Comparison of ENCODE assay signal across 11 cellular contexts in the genomic region with DNA sequence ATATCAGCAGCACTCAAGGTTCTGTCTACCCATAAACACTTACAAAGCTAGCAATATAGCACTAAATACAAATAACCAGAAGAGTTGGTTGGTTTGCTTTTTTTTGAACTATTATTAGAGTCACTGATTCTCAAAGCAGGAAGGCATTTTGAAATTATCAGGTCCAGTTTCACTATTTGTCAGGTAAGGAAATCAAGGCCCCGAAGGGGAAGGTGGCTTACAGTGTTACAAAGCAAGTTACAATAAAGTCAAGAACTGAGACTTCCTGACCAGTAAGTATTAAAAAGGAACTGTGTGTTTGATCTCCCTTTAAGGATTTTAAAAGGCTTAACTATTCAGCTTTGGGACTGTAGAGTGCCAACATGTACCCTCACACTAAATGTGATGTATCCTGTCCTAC. TPM values are rescaled to one million over a fixed set of nuclear protein-coding genes. Genes with fewer than 3 reads are reported as not detected.
A peak's percentile ranks its signal among the peaks of the same experiment; 100 is the strongest.
DNase-seq lines count a peak whose midpoint lies in the region; ATAC-seq and TF ChIP-seq lines count a peak whose summit lies in the region.
"Had no signal": no experiment of that assay in that cellular context is flagged by ENCODE, and none has a peak within 500 bp of the region (broad histone marks: within the 10 kb centered on the region; RNA-seq: fewer than 3 reads in every experiment).

No MANE protein-coding gene starts in this region.

- H3K4me2 ChIP-seq in Loucy (ENCODE audit: low read depth, low read length, poor library complexity, severe bottlenecking): peak overlapping the region; percentile 24

- no peak overlapping the region for H3K9ac ChIP-seq in Loucy (ENCODE audit: low read depth, low read length, poor library complexity, severe bottlenecking)

- no peaks in the 10 kb centered on the region for H3K4me1 ChIP-seq in Loucy (ENCODE audit: insufficient read depth, low read length, poor library complexity, severe bottlenecking)
- H3K4me1 ChIP-seq in lower lobe of right lung: peaks cover 3% of the 10 kb centered on the region

- H3K27me3 ChIP-seq in Loucy (ENCODE audit: insufficient read depth, low read length, poor library complexity, severe bottlenecking) (no peaks in the 10 kb centered on the region), lower lobe of right lung (ENCODE audit: low read depth) (no peaks in the 10 kb centered on the region)
- H3K27me3 ChIP-seq: transverse colon had no signal

- CTCF ChIA-PET in activated naive CD4-positive, alpha-beta T cell treated with anti-CD3 and anti-CD28 coated beads for 36 hours (lab: Charles Lee): interaction anchor here (1.3 kb wide), 1 partner anchor 18 kb away, joined by 3 read pairs; no protein-coding TSS in a partner anchor
- CTCF ChIA-PET in activated naive CD4-positive, alpha-beta T cell treated with anti-CD3 and anti-CD28 coated beads, Interleukin-2, amount 10 ng/mL, durations not matched to agents 7 days and 5 days (lab: Charles Lee): no interaction called here

- H3K9me3 Mint-ChIP-seq in activated naive CD4-positive, alpha-beta T cell treated with anti-CD3 and anti-CD28 coated beads for 36 hours: peaks cover 3% of the 10 kb centered on the region
- no peaks in the 10 kb centered on the region for H3K9me3 Mint-ChIP-seq in activated naive CD4-positive, alpha-beta T cell treated with anti-CD3 and anti-CD28 coated beads, Interleukin-2, amount 10 ng/mL, durations not matched to agents 7 days and 5 days
- peaks cover 0 to 1% of the 10 kb centered on the region in 2 donors for H3K9me3 Mint-ChIP-seq in stimulated activated naive B cell treated with anti-CD40 and anti-IgM and Interleukin-4, amounts not matched to agents 10 μg/mL and 1 μg/mL and 100 μg/mL, for 72 hours

- H3K9me3 ChIP-seq in Loucy (ENCODE audit: insufficient read depth, low read depth, low read length) (no peaks in the 10 kb centered on the region), lower lobe of right lung (no peaks in the 10 kb centered on the region)
- H3K9me3 ChIP-seq: transverse colon had no signal

- H3K79me2 ChIP-seq in Loucy (ENCODE audit: insufficient read depth, low read length): no peaks in the 10 kb centered on the region

- H3K36me3 Mint-ChIP-seq in activated naive CD4-positive, alpha-beta T cell treated with anti-CD3 and anti-CD28 coated beads for 36 hours (ENCODE audit: low read depth): peaks cover 23% of the 10 kb centered on the region
- H3K36me3 Mint-ChIP-seq in activated naive CD4-positive, alpha-beta T cell treated with anti-CD3 and anti-CD28 coated beads, Interleukin-2, amount 10 ng/mL, durations not matched to agents 7 days and 5 days: peaks cover 39% of the 10 kb centered on the region
- peaks cover 36 to 39% of the 10 kb centered on the region in 2 donors for H3K36me3 Mint-ChIP-seq in stimulated activated naive B cell treated with anti-CD40 and anti-IgM and Interleukin-4, amounts not matched to agents 10 μg/mL and 1 μg/mL and 100 μg/mL, for 72 hours

- peak; percentile 39 for DNase-seq in activated naive CD4-positive, alpha-beta T cell treated with anti-CD3 and anti-CD28 coated beads for 36 hours
- DNase-seq in activated naive CD4-positive, alpha-beta T cell treated with anti-CD3 and anti-CD28 coated beads, Interleukin-2, amount 10 ng/mL, durations not matched to agents 7 days and 5 days: no peak
- no peak for DNase-seq in stimulated activated naive B cell treated with anti-CD40 and anti-IgM and Interleukin-4, amounts not matched to agents 10 μg/mL and 1 μg/mL and 100 μg/mL, for 72 hours
- no peak for DNase-seq in NCI-H1092 treated with DMSO at 0.1 percent for 48 hours (lab: John Stamatoyannopoulos, UW)
- no peak for DNase-seq in lower lobe of right lung
- DNase-seq in hippocampal formation (lab: John Stamatoyannopoulos, UW): no peak
- DNase-seq: amygdala, transverse colon had no signal

- H3K9me2 ChIP-seq in Loucy (replicated peaks; ENCODE audit: low read depth, low read length): no peaks in the 10 kb centered on the region

- no peak overlapping the region for H2AFZ ChIP-seq in Loucy (ENCODE audit: low read length)

- H3K27me3 Mint-ChIP-seq in activated naive CD4-positive, alpha-beta T cell treated with anti-CD3 and anti-CD28 coated beads for 36 hours (ENCODE audit: low read depth): no peaks in the 10 kb centered on the region
- no peaks in the 10 kb centered on the region for H3K27me3 Mint-ChIP-seq in activated naive CD4-positive, alpha-beta T cell treated with anti-CD3 and anti-CD28 coated beads, Interleukin-2, amount 10 ng/mL, durations not matched to agents 7 days and 5 days
- no peaks in the 10 kb centered on the region for H3K27me3 Mint-ChIP-seq in stimulated activated naive B cell treated with anti-CD40 and anti-IgM and Interleukin-4, amounts not matched to agents 10 μg/mL and 1 μg/mL and 100 μg/mL, for 72 hours

- no peaks in the 10 kb centered on the region for H3F3A ChIP-seq in Loucy (ENCODE audit: low read depth)

- ATAC-seq in GM21786 (IDR thresholded peaks at IDR 0.05; ENCODE audit: unreplicated experiment) (peak; percentile 77), lower lobe of right lung (no peak)
- peak; percentile 91 to 92 for ATAC-seq in stimulated activated naive B cell treated with anti-CD40 and anti-IgM and Interleukin-4, amounts not matched to agents 10 μg/mL and 1 μg/mL and 100 μg/mL, for 72 hours (replicated peaks)
- ATAC-seq: esophagus mucosa had no signal

- no peak overlapping the region for H3K27ac ChIP-seq in lower lobe of right lung
- H3K27ac ChIP-seq: transverse colon had no signal

- H3K4me3 ChIP-seq in Loucy (ENCODE audit: low read length, poor library complexity, severe bottlenecking) (no peak overlapping the region), lower lobe of right lung (no peak overlapping the region)
- H3K4me3 ChIP-seq: transverse colon had no signal

- no peaks in the 10 kb centered on the region for H3K36me3 ChIP-seq in Loucy (ENCODE audit: insufficient read depth, low read length)
- peaks cover 52% of the 10 kb centered on the region for H3K36me3 ChIP-seq in lower lobe of right lung

- H3K27ac Mint-ChIP-seq in activated naive CD4-positive, alpha-beta T cell treated with anti-CD3 and anti-CD28 coated beads for 36 hours: peak overlapping the region; percentile 70
- no peak overlapping the region for H3K27ac Mint-ChIP-seq in activated naive CD4-positive, alpha-beta T cell treated with anti-CD3 and anti-CD28 coated beads, Interleukin-2, amount 10 ng/mL, durations not matched to agents 7 days and 5 days
- peak overlapping the region; percentile 74 for H3K27ac Mint-ChIP-seq in stimulated activated naive B cell treated with anti-CD40 and anti-IgM and Interleukin-4, amounts not matched to agents 10 μg/mL and 1 μg/mL and 100 μg/mL, for 72 hours

- no peaks in the 10 kb centered on the region for H4K20me1 ChIP-seq in Loucy (ENCODE audit: insufficient read depth, low read length, poor library complexity, severe bottlenecking)

- intact Hi-C loops in activated naive CD4-positive, alpha-beta T cell treated with anti-CD3 and anti-CD28 coated beads for 36 hours (cut with micrococcal nuclease): no loop called here
- intact Hi-C loops in lower lobe of right lung (cut with DNase I): no loop called here

- peaks cover 43% of the 10 kb centered on the region for H3K4me1 Mint-ChIP-seq in activated naive CD4-positive, alpha-beta T cell treated with anti-CD3 and anti-CD28 coated beads for 36 hours (ENCODE audit: low read depth)
- peaks cover 24% of the 10 kb centered on the region for H3K4me1 Mint-ChIP-seq in activated naive CD4-positive, alpha-beta T cell treated with anti-CD3 and anti-CD28 coated beads, Interleukin-2, amount 10 ng/mL, durations not matched to agents 7 days and 5 days
- H3K4me1 Mint-ChIP-seq in stimulated activated naive B cell treated with anti-CD40 and anti-IgM and Interleukin-4, amounts not matched to agents 10 μg/mL and 1 μg/mL and 100 μg/mL, for 72 hours: peaks cover 16 to 29% of the 10 kb centered on the region in 2 donors

- H3K4me3 Mint-ChIP-seq in activated naive CD4-positive, alpha-beta T cell treated with anti-CD3 and anti-CD28 coated beads for 36 hours: no peak overlapping the region
- H3K4me3 Mint-ChIP-seq in activated naive CD4-positive, alpha-beta T cell treated with anti-CD3 and anti-CD28 coated beads, Interleukin-2, amount 10 ng/mL, durations not matched to agents 7 days and 5 days: no peak overlapping the region
- H3K4me3 Mint-ChIP-seq in stimulated activated naive B cell treated with anti-CD40 and anti-IgM and Interleukin-4, amounts not matched to agents 10 μg/mL and 1 μg/mL and 100 μg/mL, for 72 hours: peak overlapping the region; percentile 16 to 44

- TF ChIP-seq CTCF in Loucy (conservative IDR thresholded peaks at IDR 0.05; ENCODE audit: low read length) (no peak), lower lobe of right lung (IDR thresholded peaks at IDR 0.05) (no peak)

RNA-seq across cellular contexts. Expression of a gene that starts 10.8 kb away (rescaled TPM):
- total RNA-seq in activated naive CD4-positive, alpha-beta T cell treated with anti-CD3 and anti-CD28 coated beads for 36 hours: 10 to 100 TPM; 18.1 to 18.6 TPM
- total RNA-seq in lower lobe of right lung: 31.1 TPM

RNA-seq across cellular contexts. Expression of a gene that starts 47.2 kb away (rescaled TPM):
- total RNA-seq in activated naive CD4-positive, alpha-beta T cell treated with anti-CD3 and anti-CD28 coated beads for 36 hours: 100 to 1,000 TPM; 485 to 513 TPM
- 125 TPM for total RNA-seq in lower lobe of right lung

Comparison
In these comparisons a context has a peak if more than half of its experiments do, and no peak if none do; other contexts are left out.
1. H3K4me3 Mint-ChIP-seq: peak in stimulated activated naive B cell treated with anti-CD40 and anti-IgM and Interleukin-4, amounts not matched to agents 10 μg/mL and 1 μg/mL and 100 μg/mL, for 72 hours (2 of 2); none in activated naive CD4-positive, alpha-beta T cell treated with anti-CD3 and anti-CD28 coated beads for 36 hours (single experiment) and activated naive CD4-positive, alpha-beta T cell treated with anti-CD3 and anti-CD28 coated beads, Interleukin-2, amount 10 ng/mL, durations not matched to agents 7 days and 5 days (single experiment).
2. ATAC-seq: peak in GM21786 (single experiment) and stimulated activated naive B cell treated with anti-CD40 and anti-IgM and Interleukin-4, amounts not matched to agents 10 μg/mL and 1 μg/mL and 100 μg/mL, for 72 hours (2 of 2); none in lower lobe of right lung (0 of 2).